ENCODE assay signal across 8 cellular contexts in the genomic region with DNA sequence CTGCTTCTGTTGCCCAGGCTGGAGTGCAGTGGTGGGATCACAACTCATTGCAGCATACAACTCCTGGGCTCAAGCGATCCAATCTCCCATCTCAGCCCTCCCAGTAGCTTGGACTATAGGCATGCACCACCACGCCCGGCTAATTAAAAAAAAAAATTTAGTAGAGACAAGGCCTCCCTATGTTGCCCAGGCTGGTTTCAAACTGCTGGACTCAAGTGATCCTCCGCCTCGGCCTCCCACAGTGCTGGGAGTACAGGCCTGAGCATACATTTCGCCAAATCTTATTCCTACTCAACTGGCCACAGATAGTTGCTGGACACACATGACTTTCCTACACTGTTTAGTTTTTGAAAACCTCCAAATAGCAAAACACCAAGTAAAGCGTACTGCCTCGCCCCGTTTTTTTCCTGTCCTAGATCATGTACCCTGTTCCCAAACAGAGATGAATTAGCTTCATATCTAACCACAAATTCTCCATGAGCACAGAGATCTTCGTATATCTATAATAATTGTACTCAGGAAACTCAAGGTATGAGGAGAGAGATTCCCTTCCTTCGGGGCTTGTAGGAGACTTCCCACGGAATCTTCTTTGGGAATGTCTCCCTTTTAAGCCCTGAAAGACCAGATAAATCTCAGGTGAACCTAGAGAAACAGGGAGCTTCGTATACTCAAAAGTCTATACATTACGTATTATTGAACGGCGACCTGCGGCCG. TPM values are rescaled to one million over a fixed set of nuclear protein-coding genes. Genes with fewer than 3 reads are reported as not detected.
A peak's percentile ranks its signal among the peaks of the same experiment; 100 is the strongest.
DNase-seq lines count a peak whose midpoint lies in the region; ATAC-seq and TF ChIP-seq lines count a peak whose summit lies in the region.

No MANE protein-coding gene starts in this region.

- DNase-seq in OCI-M2 (lab: John Stamatoyannopoulos, UW; ENCODE audit: unreplicated experiment) (peak; percentile 55), retinal pigment epithelial cell (ENCODE audit: low read depth) (no peak), NCI-H1417 (lab: John Stamatoyannopoulos, UW) (no peak), NCI-H187 treated with DMSO at 0.1 percent for 48 hours (lab: John Stamatoyannopoulos, UW) (no peak)

- H3K4me3 ChIP-seq in esophagus (ENCODE audit: low read depth in 1 of 2, low read length in 2 of 2) (peak overlapping the region; percentile 16 to 79), retinal pigment epithelial cell (ENCODE audit: low read length) (peak overlapping the region; percentile 53)

- peak; percentile 0 for ATAC-seq in GM18519 (IDR thresholded peaks at IDR 0.05; ENCODE audit: low FRiP score, unreplicated experiment)
- no peak for ATAC-seq in GM21447 (IDR thresholded peaks at IDR 0.05; ENCODE audit: unreplicated experiment)
- no peak for ATAC-seq in GM19324 (IDR thresholded peaks at IDR 0.05; ENCODE audit: low FRiP score, unreplicated experiment)

- H3K27me3 ChIP-seq in esophagus (ENCODE audit: control insufficient read depth in 1 of 2, insufficient read depth in 2 of 2, low read length in 2 of 2) = no peaks in the 10 kb centered on the region

- H3K36me3 ChIP-seq in esophagus (ENCODE audit: control insufficient read depth in 2 of 2, insufficient read depth in 2 of 2, low read length in 1 of 2) = no peaks in the 10 kb centered on the region

- 43 to 44% methylated on average over 18 of the region's 18 CpGs for WGBS in esophagus, 2 donors

- H3K9me3 ChIP-seq in esophagus (ENCODE audit: control insufficient read depth in 2 of 2, insufficient read depth in 1 of 2, low read depth in 1 of 2, low read length in 1 of 2) = no peaks in the 10 kb centered on the region

- TF ChIP-seq CTCF in retinal pigment epithelial cell (conservative IDR thresholded peaks at IDR 0.05; ENCODE audit: low read depth, low read length) = no peak

- H3K4me1 ChIP-seq in esophagus (ENCODE audit: control insufficient read depth in 2 of 2, insufficient read depth in 2 of 2, low read length in 1 of 2) = no peaks in the 10 kb centered on the region

- H3K27ac ChIP-seq in esophagus (ENCODE audit: low read depth in 2 of 2, low read length in 1 of 2) = peak overlapping the region in 1 of 2 donors; percentile 29

RNA-seq across cellular contexts. Expression of a gene that starts 0.6 kb away (rescaled TPM):
- polyA plus RNA-seq in esophagus = 1 to 10 TPM; 3.4 to 4.6 TPM

RNA-seq across cellular contexts. Expression of a gene that starts 44.8 kb away (rescaled TPM):
- 1 to 10 TPM; 2.4 to 3.5 TPM for polyA plus RNA-seq in esophagus

RNA-seq across cellular contexts. Expression of a gene that starts 44.9 kb away (rescaled TPM):
- 10 to 100 TPM in 1 of 2 donors, 1 to 10 TPM in 1; 5.0 to 14.2 TPM for polyA plus RNA-seq in esophagus

RNA-seq across cellular contexts. Expression of a gene that starts 59.5 kb away (rescaled TPM):
- 1 to 10 TPM in 1 of 2 donors, under 1 TPM in 1; 0.55 to 1.4 TPM for polyA plus RNA-seq in esophagus
